In genomic region chr13:73702419-73703071, GRCh38 we compare ENCODE assay signal across 8 cellular contexts.
DNase-seq lines count a peak whose midpoint lies in the region; ATAC-seq and TF ChIP-seq lines count a peak whose summit lies in the region.

No MANE protein-coding gene starts in this region.

- no peaks in the 10 kb centered on the region for H3K9me3 ChIP-seq in lung (ENCODE audit: control insufficient read depth in 2 of 2, insufficient read depth in 1 of 2, low read length in 1 of 2)

- POLR2A ChIA-PET in activated CD4-positive, alpha-beta T cell treated with anti-CD3 and anti-CD28 coated beads for 36 hours (lab: Charles Lee): interaction anchor here (0.8 to 1.4 kb wide), 2 partner anchors 13 to 644 kb away, joined by 3 to 10 read pairs; partner anchors contain the start of gene KLF5

- peaks cover 13% of the 10 kb centered on the region for H3K36me3 Mint-ChIP-seq in activated CD4-positive, alpha-beta T cell treated with anti-CD3 and anti-CD28 coated beads for 36 hours (ENCODE audit: low read depth)

- TF ChIP-seq CTCF in lung (IDR thresholded peaks at IDR 0.05; ENCODE audit: control extremely low read depth, extremely low read depth): no peak

- H3K27me3 ChIP-seq in lung (ENCODE audit: control insufficient read depth, insufficient read depth): no peaks in the 10 kb centered on the region

- intact Hi-C loops in activated CD4-positive, alpha-beta T cell treated with anti-CD3 and anti-CD28 coated beads for 36 hours (cut with DNase I, micrococcal nuclease): loop anchor here (1.0 to 10.0 kb wide), 7 partner anchors 13 to 898 kb away; no protein-coding TSS in a partner anchor

- peak overlapping the region in 1 of 2 donors; percentile 47 for H3K27ac ChIP-seq in lung (ENCODE audit: low read depth in 1 of 2, low read length in 1 of 2)

- no peak overlapping the region for H3K4me3 ChIP-seq in lung

- no peaks in the 10 kb centered on the region for H3K9me3 Mint-ChIP-seq in activated CD4-positive, alpha-beta T cell treated with anti-CD3 and anti-CD28 coated beads for 36 hours (ENCODE audit: low read depth)

- peaks cover 0 to 3% of the 10 kb centered on the region in 2 donors for H3K4me1 ChIP-seq in lung (ENCODE audit: control insufficient read depth in 2 of 2, insufficient read depth in 2 of 2, low read length in 2 of 2)

- H3K4me1 Mint-ChIP-seq in activated CD4-positive, alpha-beta T cell treated with anti-CD3 and anti-CD28 coated beads for 36 hours: peaks cover 39% of the 10 kb centered on the region

- H3K4me3 Mint-ChIP-seq in activated CD4-positive, alpha-beta T cell treated with anti-CD3 and anti-CD28 coated beads for 36 hours: peak overlapping the region; percentile 57

- no peaks in the 10 kb centered on the region for H3K27me3 Mint-ChIP-seq in activated CD4-positive, alpha-beta T cell treated with anti-CD3 and anti-CD28 coated beads for 36 hours

- ATAC-seq in GM18520 (IDR thresholded peaks at IDR 0.05; ENCODE audit: unreplicated experiment): peak; percentile 58
- ATAC-seq in HG02943 (IDR thresholded peaks at IDR 0.05; ENCODE audit: low read depth, unreplicated experiment): peak; percentile 91
- peak; percentile 98 for ATAC-seq in activated CD4-positive, alpha-beta T cell treated with anti-CD3 and anti-CD28 coated beads for 36 hours
- peak; percentile 42 for ATAC-seq in lung (ENCODE audit: insufficient read depth, low FRiP score)

- CTCF ChIA-PET in activated CD4-positive, alpha-beta T cell treated with anti-CD3 and anti-CD28 coated beads for 36 hours (lab: Charles Lee): interaction anchor here (0.6 to 1.7 kb wide), 4 partner anchors 9 to 862 kb away, joined by 3 to 12 read pairs (median 4); no protein-coding TSS in a partner anchor

- H3K36me3 ChIP-seq in lung (ENCODE audit: control insufficient read depth in 2 of 2, insufficient read depth in 2 of 2, low read length in 2 of 2): no peaks in the 10 kb centered on the region

- peak overlapping the region; percentile 74 for H3K27ac Mint-ChIP-seq in activated CD4-positive, alpha-beta T cell treated with anti-CD3 and anti-CD28 coated beads for 36 hours

- WGBS in lung, 2 donors: 40 to 58% methylated on average over 8 of the region's 8 CpGs

- peak; percentile 58 for DNase-seq in activated CD4-positive, alpha-beta T cell treated with anti-CD3 and anti-CD28 coated beads for 36 hours
- DNase-seq in lung (ENCODE audit: low spot score) (no peak), NCI-H345 treated with DMSO at 0.1 percent for 48 hours (lab: John Stamatoyannopoulos, UW; ENCODE audit: unreplicated experiment) (no peak), GF-D8 (lab: John Stamatoyannopoulos, UW) (no peak), NCI-H345 (lab: John Stamatoyannopoulos, UW) (no peak), glomerular visceral epithelial cell (ENCODE audit: extremely low spot score) (no peak)

Comparison
In these comparisons a context has a peak if more than half of its experiments do, and no peak if none do; other contexts are left out.
1. ATAC-seq: peak in every context shown above with its lines; median percentile 98 in activated CD4-positive, alpha-beta T cell treated with anti-CD3 and anti-CD28 coated beads for 36 hours; 91 in HG02943; 58 in GM18520; 42 in lung.